Comparison of ENCODE assay signal across 13 cellular contexts in genomic region chr19:29679598-29680210, GRCh38. TPM values are rescaled to one million over a fixed set of nuclear protein-coding genes. Genes with fewer than 3 reads are reported as not detected.
DNase-seq lines count a peak whose midpoint lies in the region; ATAC-seq and TF ChIP-seq lines count a peak whose summit lies in the region.
"Had no signal": no experiment of that assay in that cellular context is flagged by ENCODE, and none has a peak within 500 bp of the region (broad histone marks: within the 10 kb centered on the region; RNA-seq: fewer than 3 reads in every experiment).

No MANE protein-coding gene starts in this region.

- no peaks in the 10 kb centered on the region for H3K27me3 Mint-ChIP-seq in activated T-cell treated with anti-CD3 and anti-CD28 coated beads, Interleukin-2, amount 50 U/mL, for 24 hours
- no peaks in the 10 kb centered on the region for H3K27me3 Mint-ChIP-seq in activated T-cell treated with anti-CD3 and anti-CD28 coated beads, Interleukin-2, amount 50 U/mL, for 72 hours (ENCODE audit: low read depth)
- H3K27me3 Mint-ChIP-seq: type B pancreatic cell had no signal

- TF ChIP-seq CTCF in lung (IDR thresholded peaks at IDR 0.05; ENCODE audit: control extremely low read depth, extremely low read depth) (no peak), testis (IDR thresholded peaks at IDR 0.05) (no peak)

- no peak for TF ChIP-seq POLR2A in testis (IDR thresholded peaks at IDR 0.05)

- H3K4me1 Mint-ChIP-seq in activated T-cell treated with anti-CD3 and anti-CD28 coated beads, Interleukin-2, amount 50 U/mL, for 24 hours (ENCODE audit: low read depth): peaks cover 80% of the 10 kb centered on the region
- H3K4me1 Mint-ChIP-seq in activated T-cell treated with anti-CD3 and anti-CD28 coated beads, Interleukin-2, amount 50 U/mL, for 72 hours (ENCODE audit: low read depth): peaks cover 66% of the 10 kb centered on the region

- no peaks in the 10 kb centered on the region for H3K9me3 Mint-ChIP-seq in activated T-cell treated with anti-CD3 and anti-CD28 coated beads, Interleukin-2, amount 50 U/mL, for 24 hours
- no peaks in the 10 kb centered on the region for H3K9me3 Mint-ChIP-seq in activated T-cell treated with anti-CD3 and anti-CD28 coated beads, Interleukin-2, amount 50 U/mL, for 72 hours
- H3K9me3 Mint-ChIP-seq: type B pancreatic cell had no signal

- H3K27ac Mint-ChIP-seq in activated T-cell treated with anti-CD3 and anti-CD28 coated beads, Interleukin-2, amount 50 U/mL, for 24 hours: peak overlapping the region; percentile 95
- H3K27ac Mint-ChIP-seq in activated T-cell treated with anti-CD3 and anti-CD28 coated beads, Interleukin-2, amount 50 U/mL, for 72 hours: peak overlapping the region; percentile 85
- H3K27ac Mint-ChIP-seq: type B pancreatic cell had no signal

- H3K4me3 Mint-ChIP-seq in activated T-cell treated with anti-CD3 and anti-CD28 coated beads, Interleukin-2, amount 50 U/mL, for 24 hours: peak overlapping the region; percentile 51
- peak overlapping the region; percentile 75 to 76 for H3K4me3 Mint-ChIP-seq in activated T-cell treated with anti-CD3 and anti-CD28 coated beads, Interleukin-2, amount 50 U/mL, for 72 hours
- H3K4me3 Mint-ChIP-seq: type B pancreatic cell had no signal

- H3K27ac ChIP-seq in lung (ENCODE audit: low read depth in 1 of 2, low read length in 1 of 2): peak overlapping the region; percentile 5 to 43
- peak overlapping the region; percentile 68 to 75 for H3K27ac ChIP-seq in testis
- H3K27ac ChIP-seq: brain microvascular endothelial cell, epithelial cell of prostate had no signal

- peaks cover 0 to 18% of the 10 kb centered on the region in 2 donors for H3K4me1 ChIP-seq in lung (ENCODE audit: control insufficient read depth in 2 of 2, insufficient read depth in 2 of 2, low read length in 2 of 2)
- peaks cover 77% of the 10 kb centered on the region for H3K4me1 ChIP-seq in testis

- peaks cover 6 to 14% of the 10 kb centered on the region in 2 donors for H3K36me3 ChIP-seq in lung (ENCODE audit: control insufficient read depth in 2 of 2, insufficient read depth in 2 of 2, low read length in 2 of 2)
- H3K36me3 ChIP-seq in testis (ENCODE audit: low read depth, missing control alignments): no peaks in the 10 kb centered on the region

- no peaks in the 10 kb centered on the region for H3K9me3 ChIP-seq in lung (ENCODE audit: control insufficient read depth in 2 of 2, insufficient read depth in 1 of 2, low read length in 1 of 2)
- H3K9me3 ChIP-seq in testis: no peaks in the 10 kb centered on the region

- H3K4me3 ChIP-seq in lung: no peak overlapping the region
- H3K4me3 ChIP-seq in testis: no peak overlapping the region

- intact Hi-C loops in testis (cut with DNase I; ENCODE audit: low total_unique reads): no loop called here

- no peak for ATAC-seq in activated T-cell treated with anti-CD3 and anti-CD28 coated beads, Interleukin-2, amount 50 U/mL, for 72 hours (replicated peaks in 1 of 2)
- ATAC-seq in lung (ENCODE audit: insufficient read depth, low FRiP score) (no peak), GM18870 (IDR thresholded peaks at IDR 0.05; ENCODE audit: unreplicated experiment) (no peak), GM21390 (IDR thresholded peaks at IDR 0.05; ENCODE audit: unreplicated experiment) (no peak)

- 80 to 91% methylated on average over 9 of the region's 9 CpGs for WGBS in lung, 2 donors
- 90 to 95% methylated on average over 9 of the region's 9 CpGs for WGBS in testis, 2 donors

- H3K27me3 ChIP-seq in lung (ENCODE audit: control insufficient read depth, insufficient read depth): no peaks in the 10 kb centered on the region
- H3K27me3 ChIP-seq in testis: no peaks in the 10 kb centered on the region
- H3K27me3 ChIP-seq: brain microvascular endothelial cell had no signal

- peaks cover 40% of the 10 kb centered on the region for H3K36me3 Mint-ChIP-seq in activated T-cell treated with anti-CD3 and anti-CD28 coated beads, Interleukin-2, amount 50 U/mL, for 24 hours (ENCODE audit: low read depth)
- peaks cover 0 to 1% of the 10 kb centered on the region in 2 donors for H3K36me3 Mint-ChIP-seq in activated T-cell treated with anti-CD3 and anti-CD28 coated beads, Interleukin-2, amount 50 U/mL, for 72 hours (ENCODE audit: insufficient read depth in 2 of 2)
- H3K36me3 Mint-ChIP-seq: type B pancreatic cell had no signal

- no peak for DNase-seq in activated T-cell treated with anti-CD3 and anti-CD28 coated beads, Interleukin-2, amount 50 U/mL, for 24 hours
- DNase-seq in activated T-cell treated with anti-CD3 and anti-CD28 coated beads for 4 hours: no peak
- no peak for DNase-seq in activated T-cell treated with anti-CD3 and anti-CD28 coated beads, Interleukin-2, amount 50 U/mL, for 72 hours
- no peak for DNase-seq in lung (ENCODE audit: low spot score)
- DNase-seq in testis: no peak
- DNase-seq in NCI-H1436 (lab: John Stamatoyannopoulos, UW): no peak
- DNase-seq: ACHN, brain microvascular endothelial cell, NCI-H2171 treated with DMSO at 0.1 percent for 48 hours had no signal

RNA-seq across cellular contexts. Expression of gene PLEKHF1, which starts 14.4 kb away (rescaled TPM):
- total RNA-seq in activated T-cell treated with anti-CD3 and anti-CD28 coated beads, Interleukin-2, amount 50 U/mL, for 72 hours: 10 to 100 TPM; 21.3 to 21.5 TPM
- total RNA-seq in lung (10 to 100 TPM in 1 of 2 donors, 1 to 10 TPM in 1; 5.7 to 13.2 TPM), testis (10 to 100 TPM; 13.5 to 26.2 TPM)
- polyA plus RNA-seq in lung (10 to 100 TPM in 1 of 2 donors, 1 to 10 TPM in 1; 8.9 to 11.9 TPM), testis (ENCODE audit: insufficient read depth, low read depth, low replicate concordance) (6.3 TPM)

RNA-seq across cellular contexts. Expression of gene C19orf12, which starts 35.4 kb away (rescaled TPM):
- total RNA-seq in activated T-cell treated with anti-CD3 and anti-CD28 coated beads, Interleukin-2, amount 50 U/mL, for 72 hours: 10 to 100 TPM; 32.1 to 35.6 TPM
- 10 to 100 TPM; 19.3 to 26.0 TPM for total RNA-seq in lung
- polyA plus RNA-seq in lung: 10 to 100 TPM; 11.4 to 16.1 TPM
- total RNA-seq in testis: 10 to 100 TPM; 28.8 to 40.5 TPM
- 20.8 TPM for polyA plus RNA-seq in testis (ENCODE audit: insufficient read depth, low read depth, low replicate concordance)
